9 cellular contexts compared by ENCODE assay signal in genomic region chr2:231621051-231621879, GRCh38. TPM values are rescaled to one million over a fixed set of nuclear protein-coding genes. Genes with fewer than 3 reads are reported as not detected.
DNase-seq lines count a peak whose midpoint lies in the region; ATAC-seq, FAIRE-seq and TF ChIP-seq lines count a peak whose summit lies in the region.
"Had no signal": no experiment of that assay in that cellular context is flagged by ENCODE, and none has a peak within 500 bp of the region (broad histone marks: within the 10 kb centered on the region; RNA-seq: fewer than 3 reads in every experiment).

No MANE protein-coding gene starts in this region.

- H3K27ac ChIP-seq in astrocyte (ENCODE audit: low read depth, low read length) (no peak overlapping the region), HepG2 (ENCODE audit: extremely low read length, insufficient read depth, low read length) (no peak overlapping the region), thyroid gland (peak overlapping the region in 2 of 3 donors; percentile 17 to 38)

- H3K4me1 ChIP-seq in astrocyte (ENCODE audit: insufficient read depth, low read length), result peaks cover 9% of the 10 kb centered on the region
- peaks cover 31% of the 10 kb centered on the region for H3K4me1 ChIP-seq in HepG2 (ENCODE audit: insufficient read depth, low read length)
- H3K4me1 ChIP-seq in thyroid gland, result peaks cover 5 to 12% of the 10 kb centered on the region in 2 donors

- in situ Hi-C loops in HepG2 (cut with HindIII; ENCODE audit: extremely low pct_ligation_motif_present, low pct_unique_long_range_greater_than_20kb), result no loop called here

- H3K9me3 Mint-ChIP-seq in activated T-cell treated with anti-CD3 and anti-CD28 coated beads, Interleukin-2, amount 50 U/mL, for 4 hours, result no peaks in the 10 kb centered on the region
- H3K9me3 Mint-ChIP-seq in astrocyte (ENCODE audit: unreplicated experiment), result no peaks in the 10 kb centered on the region
- no peaks in the 10 kb centered on the region for H3K9me3 Mint-ChIP-seq in stimulated activated naive B cell treated with anti-CD40 and anti-IgM and Interleukin-4, amounts not matched to agents 10 μg/mL and 1 μg/mL and 100 μg/mL, for 72 hours

- CTCF ChIA-PET in HepG2 (lab: Yijun Ruan, JAX; ENCODE audit: low intra/inter-chr PET ratio, low total read pairs), result no interaction called here

- H3K36me3 Mint-ChIP-seq in activated T-cell treated with anti-CD3 and anti-CD28 coated beads, Interleukin-2, amount 50 U/mL, for 4 hours (ENCODE audit: insufficient read depth), result no peaks in the 10 kb centered on the region
- no peaks in the 10 kb centered on the region for H3K36me3 Mint-ChIP-seq in astrocyte (ENCODE audit: low read depth, unreplicated experiment)
- H3K36me3 Mint-ChIP-seq in stimulated activated naive B cell treated with anti-CD40 and anti-IgM and Interleukin-4, amounts not matched to agents 10 μg/mL and 1 μg/mL and 100 μg/mL, for 72 hours, result no peaks in the 10 kb centered on the region

- H2AFZ ChIP-seq in astrocyte (ENCODE audit: low read depth, low read length) (peak overlapping the region; percentile 39), HepG2 (ENCODE audit: low read length) (no peak overlapping the region)

- H4K20me1 ChIP-seq in astrocyte (ENCODE audit: insufficient read depth, low read length) (no peaks in the 10 kb centered on the region), HepG2 (ENCODE audit: insufficient read depth, low read length) (no peaks in the 10 kb centered on the region)

- peak; percentile 43 to 56 for ATAC-seq in activated T-cell treated with anti-CD3 and anti-CD28 coated beads, Interleukin-2, amount 50 U/mL, for 4 hours
- peak; percentile 21 for ATAC-seq in HepG2
- no peak for ATAC-seq in stimulated activated naive B cell treated with anti-CD40 and anti-IgM and Interleukin-4, amounts not matched to agents 10 μg/mL and 1 μg/mL and 100 μg/mL, for 72 hours (replicated peaks)

- TF ChIP-seq CTCF in astrocyte (IDR thresholded peaks at IDR 0.05; ENCODE audit: insufficient read depth, low read depth, low read length) (no peak), HepG2 (CRISPR knock-in tag; IDR thresholded peaks at IDR 0.05) (no peak), thyroid gland (IDR thresholded peaks at IDR 0.05) (no peak)

- TF ChIP-seq RAD21 in HepG2 (CRISPR knock-in tag; IDR thresholded peaks at IDR 0.05), result no peak

- H3K27me3 Mint-ChIP-seq in activated T-cell treated with anti-CD3 and anti-CD28 coated beads, Interleukin-2, amount 50 U/mL, for 4 hours (ENCODE audit: low read depth), result no peaks in the 10 kb centered on the region
- H3K27me3 Mint-ChIP-seq in astrocyte (ENCODE audit: low read depth, unreplicated experiment), result no peaks in the 10 kb centered on the region
- H3K27me3 Mint-ChIP-seq in stimulated activated naive B cell treated with anti-CD40 and anti-IgM and Interleukin-4, amounts not matched to agents 10 μg/mL and 1 μg/mL and 100 μg/mL, for 72 hours, result peaks cover 0 to 6% of the 10 kb centered on the region in 2 donors

- TF ChIP-seq EP300 in HepG2 (IDR thresholded peaks at IDR 0.05; ENCODE audit: low read depth in 2 of 2, low read length in 2 of 2), result no peak
- TF ChIP-seq EP300 in HepG2 (CRISPR knock-in tag; IDR thresholded peaks at IDR 0.05; ENCODE audit: borderline replicate concordance), result no peak

- H3K36me3 ChIP-seq in astrocyte (ENCODE audit: insufficient read depth, low read length) (no peaks in the 10 kb centered on the region), HepG2 (replicated peaks in 1 of 2; ENCODE audit: control insufficient read depth in 1 of 2, insufficient read depth in 2 of 2, low read length in 2 of 2) (no peaks in the 10 kb centered on the region), thyroid gland (no peaks in the 10 kb centered on the region)

- FAIRE-seq in astrocyte (lab: Jason Lieb, UNC) (no peak), HepG2 (lab: Jason Lieb, UNC) (no peak)

- BruUV-seq in HepG2 (replicated peaks; lab: Mats Ljungman, UMichigan), result no TSS peak

- POLR2A ChIA-PET in HepG2 (lab: Yijun Ruan, JAX), result no interaction called here

- 31% methylated on average over 20 of the region's 25 CpGs for whole genome bisulfite sequencing in HepG2 (ENCODE audit: low lambda C conversion rate)
- WGBS in thyroid gland, 2 donors, result 52 to 53% methylated on average over 25 of the region's 25 CpGs

- H3K4me3 ChIP-seq in astrocyte (ENCODE audit: insufficient read depth, low read depth, low read length) (no peak overlapping the region), HepG2 (replicated peaks in 1 of 3; ENCODE audit: insufficient read depth in 1 of 3, low read depth in 2 of 3, low read length in 3 of 3) (no peak overlapping the region), thyroid gland (replicated peaks in 1 of 3) (no peak overlapping the region)

- peaks cover 7% of the 10 kb centered on the region for H3K4me1 Mint-ChIP-seq in activated T-cell treated with anti-CD3 and anti-CD28 coated beads, Interleukin-2, amount 50 U/mL, for 4 hours (ENCODE audit: low read depth)
- peaks cover 24% of the 10 kb centered on the region for H3K4me1 Mint-ChIP-seq in astrocyte (ENCODE audit: low read depth, unreplicated experiment)
- peaks cover 11 to 29% of the 10 kb centered on the region in 2 donors for H3K4me1 Mint-ChIP-seq in stimulated activated naive B cell treated with anti-CD40 and anti-IgM and Interleukin-4, amounts not matched to agents 10 μg/mL and 1 μg/mL and 100 μg/mL, for 72 hours

- DNase-seq in activated T-cell treated with anti-CD3 and anti-CD28 coated beads, Interleukin-2, amount 50 U/mL, for 4 hours, result no peak
- DNase-seq in activated T-cell treated with anti-CD3 and anti-CD28 coated beads for 4 hours, result no peak
- no peak for DNase-seq in astrocyte (ENCODE audit: low read depth)
- DNase-seq in HepG2 (ENCODE audit: low spot score), result no peak
- no peak for DNase-seq in thyroid gland
- no peak for DNase-seq in NOMO-1 (lab: John Stamatoyannopoulos, UW; ENCODE audit: unreplicated experiment in 2 of 2)
- no peak for DNase-seq in D341Med (ENCODE audit: low spot score)
- DNase-seq in stimulated activated naive B cell treated with anti-CD40 and anti-IgM and Interleukin-4, amounts not matched to agents 10 μg/mL and 1 μg/mL and 100 μg/mL, for 72 hours, result no peak
- DNase-seq: DMS53 had no signal

- H3K9ac ChIP-seq in astrocyte (ENCODE audit: low read length) (peak overlapping the region; percentile 30), HepG2 (ENCODE audit: insufficient read depth, low read depth, low read length) (no peak overlapping the region)

- peak overlapping the region; percentile 29 for H3K27ac Mint-ChIP-seq in astrocyte (ENCODE audit: unreplicated experiment)
- H3K27ac Mint-ChIP-seq in stimulated activated naive B cell treated with anti-CD40 and anti-IgM and Interleukin-4, amounts not matched to agents 10 μg/mL and 1 μg/mL and 100 μg/mL, for 72 hours, result no peak overlapping the region

- H3K27me3 ChIP-seq in astrocyte (ENCODE audit: insufficient read depth, low read length) (no peaks in the 10 kb centered on the region), HepG2 (ENCODE audit: control insufficient read depth in 1 of 2, insufficient read depth in 2 of 2, low read length in 2 of 2) (peaks cover 3 to 42% of the 10 kb centered on the region in 2 experiments; a peak in 3 of 5 replicates), thyroid gland (no peaks in the 10 kb centered on the region)

- H3K9me3 ChIP-seq in astrocyte (ENCODE audit: insufficient read depth, low read depth, low read length) (no peaks in the 10 kb centered on the region), HepG2 (ENCODE audit: low read length) (no peaks in the 10 kb centered on the region), thyroid gland (no peaks in the 10 kb centered on the region)

- TF ChIP-seq POLR2A in HepG2 (IDR thresholded peaks at IDR 0.05; ENCODE audit: insufficient read depth in 1 of 2, low read depth in 2 of 2, low read length in 2 of 2) (no peak), thyroid gland (IDR thresholded peaks at IDR 0.05) (no peak)

- no peaks in the 10 kb centered on the region for H3K79me2 ChIP-seq in astrocyte (ENCODE audit: insufficient read depth, low read length)
- no peaks in the 10 kb centered on the region for H3K79me2 ChIP-seq in HepG2 (ENCODE audit: insufficient read depth, low read length)

- intact Hi-C loops in HepG2 (cut with micrococcal nuclease; ENCODE audit: unreplicated experiment) (no loop called here), thyroid gland (cut with DNase I) (no loop called here)

- H3K4me2 ChIP-seq in astrocyte (ENCODE audit: low read length) (peak overlapping the region; percentile 63), HepG2 (ENCODE audit: low read depth, low read length) (no peak overlapping the region)

- H3K4me3 Mint-ChIP-seq in activated T-cell treated with anti-CD3 and anti-CD28 coated beads, Interleukin-2, amount 50 U/mL, for 4 hours, result no peak overlapping the region
- H3K4me3 Mint-ChIP-seq in astrocyte (ENCODE audit: unreplicated experiment), result no peak overlapping the region
- H3K4me3 Mint-ChIP-seq in stimulated activated naive B cell treated with anti-CD40 and anti-IgM and Interleukin-4, amounts not matched to agents 10 μg/mL and 1 μg/mL and 100 μg/mL, for 72 hours, result no peak overlapping the region

TF ChIP-seq in HepG2, 621 proteins besides CTCF, POLR2A, EP300 and RAD21 (continues in another document):
- TF ChIP-seq SALL1 (CRISPR knock-in tag; IDR thresholded peaks at IDR 0.05), result no peak

RNA-seq across cellular contexts. Expression of gene TEX44, which starts 28.6 kb away (rescaled TPM):
- total RNA-seq in activated T-cell treated with anti-CD3 and anti-CD28 coated beads, Interleukin-2, amount 50 U/mL, for 4 hours, result not detected
- total RNA-seq in astrocyte (not detected in 2 replicates), HepG2 (2016; rRNA removed; fragmentation: Illumina TruSeq; extraction: Trizol) (not detected in 2 replicates), thyroid gland (under 1 TPM in 1 of 4 donors, not detected in 3; 0.54 TPM)
- not detected in 2 replicates for total RNA-seq in HepG2 (2016; cell fraction: cytosol; rRNA removed; fragmentation: Illumina TruSeq; extraction: Trizol; ENCODE audit: low read depth)
- total RNA-seq in HepG2 (2016; cell fraction: insoluble cytoplasmic fraction; rRNA removed; fragmentation: Illumina TruSeq; extraction: Trizol), result not detected in 2 replicates
- total RNA-seq in HepG2 (2016; cell fraction: membrane; rRNA removed; fragmentation: Illumina TruSeq; extraction: Trizol), result not detected in 2 replicates
- total RNA-seq in HepG2 (2016; cell fraction: nucleus; rRNA removed; fragmentation: Illumina TruSeq; extraction: Trizol), result not detected in 2 replicates
- not detected in 2 replicates for polyA plus RNA-seq in HepG2 (2011; rRNA removed)
- polyA plus RNA-seq in HepG2 (2011; cell fraction: cytosol; rRNA removed), result not detected in 2 replicates
- not detected in 2 replicates for polyA plus RNA-seq in HepG2 (2011; cell fraction: nucleus; rRNA removed)
- not detected in 2 replicates for polyA plus RNA-seq in HepG2 (2012)
- polyA plus RNA-seq in HepG2 (2016; cell fraction: cytosol; fragmentation: Illumina TruSeq; extraction: Trizol; ENCODE audit: low read depth), result not detected in 2 replicates
- not detected in 2 replicates for polyA plus RNA-seq in HepG2 (2016; cell fraction: insoluble cytoplasmic fraction; fragmentation: Illumina TruSeq; extraction: Trizol; ENCODE audit: low read depth)
- not detected in 2 replicates for polyA plus RNA-seq in HepG2 (2016; cell fraction: membrane; fragmentation: Illumina TruSeq; extraction: Trizol; ENCODE audit: low read depth)
- not detected in 2 replicates for polyA plus RNA-seq in HepG2 (2016; cell fraction: nucleus; fragmentation: Illumina TruSeq; extraction: Trizol; ENCODE audit: insufficient read depth, low read depth)
- not detected in 2 replicates for polyA minus RNA-seq in HepG2 (2011; rRNA and poly(A)+ RNA removed; ENCODE audit: low replicate concordance)
- not detected in 2 replicates for polyA minus RNA-seq in HepG2 (2011; cell fraction: cytosol; rRNA and poly(A)+ RNA removed)
- not detected in 2 replicates for polyA minus RNA-seq in HepG2 (2011; cell fraction: nucleus; rRNA and poly(A)+ RNA removed)

Comparison
In these comparisons a context has a peak if more than half of its experiments do, and no peak if none do; other contexts are left out.
1. ATAC-seq: peak in activated T-cell treated with anti-CD3 and anti-CD28 coated beads, Interleukin-2, amount 50 U/mL, for 4 hours (2 of 2) and HepG2 (single experiment); none in stimulated activated naive B cell treated with anti-CD40 and anti-IgM and Interleukin-4, amounts not matched to agents 10 μg/mL and 1 μg/mL and 100 μg/mL, for 72 hours (0 of 2).
2. H3K27ac ChIP-seq: peak in thyroid gland (2 of 3); none in astrocyte (single experiment) and HepG2 (single experiment).